8 cellular contexts compared by ENCODE assay signal in genomic region chr1:203273869-203274602, GRCh38. TPM values are rescaled to one million over a fixed set of nuclear protein-coding genes. Genes with fewer than 3 reads are reported as not detected.
DNase-seq lines count a peak whose midpoint lies in the region; ATAC-seq and TF ChIP-seq lines count a peak whose summit lies in the region.

No MANE protein-coding gene starts in this region.

- H3K4me3 ChIP-seq in KMS-11 (IDR thresholded peaks at IDR 0.05; ENCODE audit: insufficient read depth, low read depth, low read length): peak overlapping the region; percentile 96
- H3K4me3 ChIP-seq in dorsolateral prefrontal cortex: peak overlapping the region in 55 of 59 donors; percentile 5 to 61 (median 41)
- no peak overlapping the region for H3K4me3 ChIP-seq in neural progenitor cell

- no peak for TF ChIP-seq CTCF in KMS-11 (conservative IDR thresholded peaks at IDR 0.05; ENCODE audit: low read depth, low read length)
- no peak for TF ChIP-seq CTCF in dorsolateral prefrontal cortex (IDR thresholded peaks at IDR 0.05 in 54 of 56, conservative IDR thresholded peaks at IDR 0.05 in 2 of 56; ENCODE audit: low read depth in 1 of 56, partially characterized antibody in 56 of 56)
- no peak for TF ChIP-seq CTCF in neural progenitor cell (IDR thresholded peaks at IDR 0.05)

- peak overlapping the region; percentile 95 for H3K27ac ChIP-seq in KMS-11
- H3K27ac ChIP-seq in dorsolateral prefrontal cortex: peak overlapping the region; percentile 72 to 99 (median 98)
- no peak overlapping the region for H3K27ac ChIP-seq in neural progenitor cell

- H2AFZ ChIP-seq in KMS-11 (ENCODE audit: low read depth): peak overlapping the region; percentile 51
- peak overlapping the region; percentile 54 for H2AFZ ChIP-seq in neural progenitor cell (replicated peaks)

- no peaks in the 10 kb centered on the region for H3K9me3 ChIP-seq in neural progenitor cell (ENCODE audit: low read depth)

- peaks cover 4% of the 10 kb centered on the region for H3F3A ChIP-seq in neural progenitor cell (ENCODE audit: low read depth)

- H3K27me3 Mint-ChIP-seq in neural progenitor cell (ENCODE audit: insufficient read depth, low read depth): peaks cover 5% of the 10 kb centered on the region

- no peaks in the 10 kb centered on the region for H3K36me3 ChIP-seq in KMS-11 (ENCODE audit: insufficient read depth)
- H3K36me3 ChIP-seq in neural progenitor cell: no peaks in the 10 kb centered on the region

- H3K4me2 ChIP-seq in KMS-11 (peak overlapping the region; percentile 97), neural progenitor cell (peak overlapping the region; percentile 67)

- no peak overlapping the region for H3K4me3 Mint-ChIP-seq in neural progenitor cell

- peaks cover 95% of the 10 kb centered on the region for H3K4me1 ChIP-seq in KMS-11 (ENCODE audit: low read depth, poor library complexity, severe bottlenecking)
- peaks cover 30% of the 10 kb centered on the region for H3K4me1 ChIP-seq in neural progenitor cell

- intact Hi-C loops in dorsolateral prefrontal cortex (cut with DNase I): loop anchor here (1.0 to 5.0 kb wide), 8 partner anchors 17 to 213 kb away; partner anchors contain the start of gene BTG2 (in 1 of the 2)

- H3K9me3 Mint-ChIP-seq in neural progenitor cell: no peaks in the 10 kb centered on the region

- peaks cover 48% of the 10 kb centered on the region for H3K4me1 Mint-ChIP-seq in neural progenitor cell

- H3K27me3 ChIP-seq in KMS-11 (ENCODE audit: insufficient read depth, low read depth) (no peaks in the 10 kb centered on the region), dorsolateral prefrontal cortex (no peaks in the 10 kb centered on the region), neural progenitor cell (peaks cover 12% of the 10 kb centered on the region)

- H3K36me3 Mint-ChIP-seq in neural progenitor cell: no peaks in the 10 kb centered on the region

- DNase-seq in dorsolateral prefrontal cortex: peak in 4 of 10 donors; percentile 43 to 73 (median 60)
- peak; percentile 32 for DNase-seq in neural progenitor cell (ENCODE audit: low spot score)
- DNase-seq in NCI-H774 (lab: John Stamatoyannopoulos, UW): no peak
- DNase-seq in germinal center (ENCODE audit: low spot score): no peak
- DNase-seq in SK-N-DZ (ENCODE audit: low spot score): no peak

- ATAC-seq in GM18499 (IDR thresholded peaks at IDR 0.05; ENCODE audit: insufficient read depth, unreplicated experiment) (peak; percentile 8), GM21360 (IDR thresholded peaks at IDR 0.05; ENCODE audit: unreplicated experiment) (no peak)

- H3K9ac ChIP-seq in KMS-11: peak overlapping the region; percentile 90
- no peak overlapping the region for H3K9ac ChIP-seq in neural progenitor cell

- H4K20me1 ChIP-seq in KMS-11 (ENCODE audit: insufficient read depth) (no peaks in the 10 kb centered on the region), neural progenitor cell (ENCODE audit: low read depth) (no peaks in the 10 kb centered on the region)

- no peak overlapping the region for H3K27ac Mint-ChIP-seq in neural progenitor cell

- H3K79me2 ChIP-seq in KMS-11 (ENCODE audit: insufficient read depth, low read depth): peaks cover 10% of the 10 kb centered on the region; the same call in 1 of the 2 replicates
- H3K79me2 ChIP-seq in neural progenitor cell (ENCODE audit: low read depth): no peaks in the 10 kb centered on the region

RNA-seq across cellular contexts. Expression of gene BTG2, which starts 31.3 kb away (rescaled TPM):
- 100 to 1,000 TPM in 3 of 120 experiments, 10 to 100 TPM in 117; 21.2 to 122 (median 33.4) TPM for total RNA-seq in dorsolateral prefrontal cortex
- 26.5 and 47.6 TPM in 2 replicates for total RNA-seq in neural progenitor cell (ENCODE audit: low replicate concordance)
- polyA plus RNA-seq in SK-N-DZ (2014; cell fraction: cytosol; rRNA removed): 3.5 and 7.4 TPM in 2 replicates
- polyA plus RNA-seq in SK-N-DZ (2014; cell fraction: nucleus; rRNA removed): 5.1 and 5.3 TPM in 2 replicates

RNA-seq across cellular contexts. Expression of gene CHIT1, which starts 44.6 kb away (rescaled TPM):
- total RNA-seq in dorsolateral prefrontal cortex (1 to 10 TPM in 92 of 120 experiments, under 1 TPM in 24, not detected in 4; 0.17 to 6.8 (median 1.6) TPM), neural progenitor cell (ENCODE audit: low replicate concordance) (0.03 and 0.11 TPM in 2 replicates)
- polyA plus RNA-seq in SK-N-DZ (2014; cell fraction: cytosol; rRNA removed): 0.01 TPM in 1 of 2 replicates, not detected in the other
- 0.02 and 0.06 TPM in 2 replicates for polyA plus RNA-seq in SK-N-DZ (2014; cell fraction: nucleus; rRNA removed)
